1 cellular context compared by ENCODE assay signal in genomic region chr11:43554148-43554473, GRCh38.
A peak's percentile ranks its signal among the peaks of the same experiment; 100 is the strongest.
TF ChIP-seq lines count a peak whose summit lies in the region.

No MANE protein-coding gene starts in this region.

TF ChIP-seq in H1, 55 proteins besides CTCF, POLR2A, EP300 and RAD21:
- TF ChIP-seq E2F6 (IDR thresholded peaks at IDR 0.05) = 0 out of 2 replicates have a peak, but pooled peaks have one; percentile 39
- TF ChIP-seq RBBP5 (IDR thresholded peaks at IDR 0.05; ENCODE audit: borderline replicate concordance, low read depth, low read length) = no peak
